9 cellular contexts compared by ENCODE assay signal in genomic region chr19:13079542-13079986, GRCh38. TPM values are rescaled to one million over a fixed set of nuclear protein-coding genes. Genes with fewer than 3 reads are reported as not detected.
DNase-seq lines count a peak whose midpoint lies in the region; ATAC-seq and TF ChIP-seq lines count a peak whose summit lies in the region.
"Had no signal": no experiment of that assay in that cellular context is flagged by ENCODE, and none has a peak within 500 bp of the region (broad histone marks: within the 10 kb centered on the region; RNA-seq: fewer than 3 reads in every experiment).

No MANE protein-coding gene starts in this region.

- no peak for TF ChIP-seq CTCF in right atrium auricular region (IDR thresholded peaks at IDR 0.05)
- no peak for TF ChIP-seq CTCF in upper lobe of left lung (IDR thresholded peaks at IDR 0.05)

- H3K36me3 ChIP-seq in right atrium auricular region (peaks cover 14% of the 10 kb centered on the region), upper lobe of left lung (peaks cover 0 to 70% (median 30%) of the 10 kb centered on the region in 4 donors)

- H3K4me3 ChIP-seq in right atrium auricular region: no peak overlapping the region
- H3K4me3 ChIP-seq in upper lobe of left lung: no peak overlapping the region

- peaks cover 0 to 80% of the 10 kb centered on the region in 2 donors for H3K4me1 ChIP-seq in right atrium auricular region
- peaks cover 38 to 54% (median 42%) of the 10 kb centered on the region in 4 donors for H3K4me1 ChIP-seq in upper lobe of left lung

- TF ChIP-seq EP300 in upper lobe of left lung (IDR thresholded peaks at IDR 0.05): no peak

- DNase-seq in NCI-H2081 (lab: John Stamatoyannopoulos, UW) (peak; percentile 35 to 41), NCI-H2081 treated with DMSO at 0.1 percent for 48 hours (lab: John Stamatoyannopoulos, UW) (no peak), amniotic epithelial cell (ENCODE audit: low read depth) (peak; percentile 30), right atrium auricular region (ENCODE audit: low spot score) (no peak), upper lobe of left lung (peak in 1 of 2 donors; percentile 66), retina (no peak)
- DNase-seq: SW 1271 had no signal

- H3K9me3 ChIP-seq in right atrium auricular region (no peaks in the 10 kb centered on the region), upper lobe of left lung (no peaks in the 10 kb centered on the region)

- ATAC-seq in upper lobe of left lung (ENCODE audit: low FRiP score in 2 of 2): peak; percentile 34 to 57
- no peak for ATAC-seq in HG02840 (IDR thresholded peaks at IDR 0.05; ENCODE audit: low FRiP score, unreplicated experiment)
- no peak for ATAC-seq in HG03354 (IDR thresholded peaks at IDR 0.05; ENCODE audit: poor library complexity, severe bottlenecking, unreplicated experiment)

- 33 to 56% methylated on average over 11 to 16 of the region's 16 CpGs for WGBS in upper lobe of left lung, 2 donors

- H3K27me3 ChIP-seq in right atrium auricular region (no peaks in the 10 kb centered on the region), upper lobe of left lung (no peaks in the 10 kb centered on the region)

- no peak for TF ChIP-seq POLR2A in upper lobe of left lung (IDR thresholded peaks at IDR 0.05)

- H3K27ac ChIP-seq in right atrium auricular region (peak overlapping the region; percentile 78 to 86), upper lobe of left lung (peak overlapping the region; percentile 59 to 85 (median 68))

RNA-seq across cellular contexts. Expression of gene LYL1, which starts 23.1 kb away (rescaled TPM):
- total RNA-seq in right atrium auricular region (10 to 100 TPM; 10.2 to 15.3 TPM), upper lobe of left lung (10 to 100 TPM; 22.6 to 55.5 (median 31.4) TPM)

RNA-seq across cellular contexts. Expression of gene TRMT1, which starts 37.0 kb away (rescaled TPM):
- total RNA-seq in right atrium auricular region (10 to 100 TPM; 13.6 to 15.0 TPM), upper lobe of left lung (10 to 100 TPM; 27.2 to 92.2 (median 33.1) TPM)

RNA-seq across cellular contexts. Expression of gene NACC1, which starts 38.5 kb away (rescaled TPM):
- total RNA-seq in right atrium auricular region (10 to 100 TPM; 25.4 to 27.3 TPM), upper lobe of left lung (10 to 100 TPM; 22.0 to 96.1 (median 55.7) TPM)

Comparison
In these comparisons a context has a peak if more than half of its experiments do, and no peak if none do; other contexts are left out.
1. DNase-seq: peak in NCI-H2081 (2 of 2) and amniotic epithelial cell (single experiment); none in NCI-H2081 treated with DMSO at 0.1 percent for 48 hours (single experiment), right atrium auricular region (single experiment) and retina (single experiment).
2. ATAC-seq: peak in upper lobe of left lung (2 of 2); none in HG02840 (single experiment) and HG03354 (single experiment).